8 cellular contexts compared by ENCODE assay signal in genomic region chr15:77336006-77336405, GRCh38.
"Had no signal": no experiment of that assay in that cellular context is flagged by ENCODE, and none has a peak within 500 bp of the region (broad histone marks: within the 10 kb centered on the region; RNA-seq: fewer than 3 reads in every experiment).

No MANE protein-coding gene starts in this region.

- ATAC-seq: GM23338, HepG2 had no signal

- H3K4me1 Mint-ChIP-seq: GM23338, H9 had no signal

- H3K27ac Mint-ChIP-seq: GM23338, IgD-negative memory B cell had no signal

- H2AFZ ChIP-seq: GM23338 had no signal

- H3K4me3 Mint-ChIP-seq: GM23338, H9, IgD-negative memory B cell had no signal

- H3K9me3 Mint-ChIP-seq: IgD-negative memory B cell had no signal

- H3K27me3 Mint-ChIP-seq: IgD-negative memory B cell had no signal

- H3K4me3 ChIP-seq: GM23338 had no signal

- DNase-seq: H9, HCEC 1CT, KBM-7 had no signal

- FAIRE-seq: H1, H54, HepG2 had no signal

- H3K4me2 ChIP-seq: GM23338 had no signal
